9 cellular contexts compared by ENCODE assay signal in genomic region chr11:13963949-13964770, GRCh38. TPM values are rescaled to one million over a fixed set of nuclear protein-coding genes. Genes with fewer than 3 reads are reported as not detected.
DNase-seq lines count a peak whose midpoint lies in the region; ATAC-seq, FAIRE-seq and TF ChIP-seq lines count a peak whose summit lies in the region.
"Had no signal": no experiment of that assay in that cellular context is flagged by ENCODE, and none has a peak within 500 bp of the region (broad histone marks: within the 10 kb centered on the region; RNA-seq: fewer than 3 reads in every experiment).

No MANE protein-coding gene starts in this region.

- H3K4me1 Mint-ChIP-seq in T-helper 17 cell, result peaks cover 13% of the 10 kb centered on the region
- peaks cover 0 to 9% of the 10 kb centered on the region in 2 donors for H3K4me1 Mint-ChIP-seq in immature natural killer cell

- no peaks in the 10 kb centered on the region for H3K9me3 ChIP-seq in T-helper 17 cell (ENCODE audit: control insufficient read depth, low read length, poor library complexity, severe bottlenecking)
- no peaks in the 10 kb centered on the region for H3K9me3 ChIP-seq in pancreas

- H3K4me1 ChIP-seq in foreskin keratinocyte (no peaks in the 10 kb centered on the region), pancreas (peaks cover 0 to 3% (median 0%) of the 10 kb centered on the region in 3 donors)

- H3K27me3 ChIP-seq in foreskin keratinocyte, result peaks cover 99% of the 10 kb centered on the region
- peaks cover 0 to 31% (median 2%) of the 10 kb centered on the region in 4 donors for H3K27me3 ChIP-seq in pancreas

- no peak for TF ChIP-seq CTCF in foreskin keratinocyte (conservative IDR thresholded peaks at IDR 0.05)
- no peak for TF ChIP-seq CTCF in pancreas (IDR thresholded peaks at IDR 0.05)

- H3K36me3 ChIP-seq in pancreas, result no peaks in the 10 kb centered on the region

- H3K27me3 Mint-ChIP-seq in T-helper 17 cell (peaks cover 68% of the 10 kb centered on the region), immature natural killer cell (ENCODE audit: low read depth in 3 of 3) (peaks cover 9 to 20% (median 16%) of the 10 kb centered on the region in 3 donors)

- H3K36me3 Mint-ChIP-seq in T-helper 17 cell (ENCODE audit: low read depth), result peaks cover 14% of the 10 kb centered on the region
- H3K36me3 Mint-ChIP-seq in immature natural killer cell, result no peaks in the 10 kb centered on the region

- 12 to 13% methylated on average over 62 of the region's 62 CpGs for WGBS in pancreas, 2 donors

- intact Hi-C loops in pancreas (cut with DNase I), result loop anchor here in 1 of 3 donors (10.0 kb wide), 1 partner anchor 181 kb away; no protein-coding TSS in a partner anchor

- ATAC-seq in T-helper 17 cell, result no peak
- ATAC-seq in foreskin keratinocyte, result peak; percentile 37
- ATAC-seq in pancreas, result peak; percentile 36 to 53 (median 44)
- ATAC-seq in GM21576 (IDR thresholded peaks at IDR 0.05; ENCODE audit: unreplicated experiment), result no peak

- H3K27ac Mint-ChIP-seq in T-helper 17 cell (no peak overlapping the region), immature natural killer cell (no peak overlapping the region)

- H3K4me3 Mint-ChIP-seq in T-helper 17 cell (peak overlapping the region; percentile 85), immature natural killer cell (no peak overlapping the region)

- no peak overlapping the region for H3K27ac ChIP-seq in foreskin keratinocyte
- H3K27ac ChIP-seq in pancreas, result no peak overlapping the region

- no peaks in the 10 kb centered on the region for H3K9me3 Mint-ChIP-seq in immature natural killer cell

- peak; percentile 10 for DNase-seq in GM03348 (ENCODE audit: low spot score)
- DNase-seq in T-helper 17 cell, result no peak
- DNase-seq in foreskin keratinocyte, result no peak
- peak in 2 of 6 donors; percentile 58 to 64 for DNase-seq in pancreas
- DNase-seq in RKO (ENCODE audit: low spot score), result no peak
- DNase-seq in immature natural killer cell, result no peak
- DNase-seq in dermis blood vessel endothelial cell, result no peak

- peak overlapping the region in 2 of 4 donors; percentile 26 to 44 for H3K4me3 ChIP-seq in pancreas

- FAIRE-seq in pancreas (lab: Jason Lieb, UNC), result no peak
- FAIRE-seq: GM18507 had no signal

RNA-seq across cellular contexts. Expression of gene SPON1, which starts 1.6 kb away (rescaled TPM):
- total RNA-seq in T-helper 17 cell (1 to 10 TPM; 4.8 to 7.3 TPM), foreskin keratinocyte (not detected in 2 replicates), pancreas (10 to 100 TPM in 2 of 6 donors, 1 to 10 TPM in 2, under 1 TPM in 2; 0.83 to 17.5 (median 4.5) TPM), dermis blood vessel endothelial cell (0.17 and 0.19 TPM in 2 replicates)
- polyA plus RNA-seq in foreskin keratinocyte (not detected in 2 replicates), pancreas (under 1 TPM; 0.85 to 0.99 TPM), immature natural killer cell (1 to 10 TPM in 1 of 3 donors, under 1 TPM in 2; 0.22 to 1.1 (median 0.74) TPM)

Comparison
In these comparisons a context has a peak if more than half of its experiments do, and no peak if none do; other contexts are left out.
1. ATAC-seq: peak in foreskin keratinocyte (single experiment) and pancreas (4 of 4); none in T-helper 17 cell (single experiment) and GM21576 (single experiment).